Comparison of ENCODE assay signal across 9 cellular contexts in genomic region chr19:55486043-55486970, GRCh38. TPM values are rescaled to one million over a fixed set of nuclear protein-coding genes. Genes with fewer than 3 reads are reported as not detected.
A peak's percentile ranks its signal among the peaks of the same experiment; 100 is the strongest.
DNase-seq lines count a peak whose midpoint lies in the region; ATAC-seq lines count a peak whose summit lies in the region.
"Had no signal": no experiment of that assay in that cellular context is flagged by ENCODE, and none has a peak within 500 bp of the region (broad histone marks: within the 10 kb centered on the region; RNA-seq: fewer than 3 reads in every experiment).

No MANE protein-coding gene starts in this region.

- H3K27me3 Mint-ChIP-seq in central memory CD8-positive, alpha-beta T cell: no peaks in the 10 kb centered on the region

- H3K4me3 ChIP-seq in ACC112 (ENCODE audit: low read depth, low read length): peak overlapping the region; percentile 83
- H3K4me3 ChIP-seq in mucosa of rectum (ENCODE audit: low read length in 2 of 2): no peak overlapping the region

- peaks cover 5% of the 10 kb centered on the region for H3K79me2 ChIP-seq in ACC112 (ENCODE audit: control insufficient read depth, insufficient read depth, low read length, unreplicated experiment)

- H3K9me3 Mint-ChIP-seq in central memory CD8-positive, alpha-beta T cell: no peaks in the 10 kb centered on the region

- H3K9me3 ChIP-seq in mucosa of rectum (ENCODE audit: control insufficient read depth in 2 of 2, low read length in 2 of 2): no peaks in the 10 kb centered on the region

- H3K4me1 Mint-ChIP-seq in central memory CD8-positive, alpha-beta T cell: peaks cover 12% of the 10 kb centered on the region

- peak overlapping the region; percentile 66 for H3K4me3 Mint-ChIP-seq in central memory CD8-positive, alpha-beta T cell

- ATAC-seq in central memory CD8-positive, alpha-beta T cell (replicated peaks; ENCODE audit: extremely low read depth, poor library complexity, severe bottlenecking): no peak
- no peak for ATAC-seq in HG03045 (IDR thresholded peaks at IDR 0.05; ENCODE audit: unreplicated experiment)
- ATAC-seq in HG02981 (IDR thresholded peaks at IDR 0.05; ENCODE audit: unreplicated experiment): no peak

- peak; percentile 12 for DNase-seq in HT-29 (ENCODE audit: low spot score)
- DNase-seq in central memory CD8-positive, alpha-beta T cell (ENCODE audit: low spot score in 2 of 2): no peak
- no peak for DNase-seq in foreskin melanocyte
- DNase-seq in midbrain (lab: John Stamatoyannopoulos, UW): no peak
- DNase-seq: NCI-H1930 had no signal

- H3K27ac Mint-ChIP-seq in central memory CD8-positive, alpha-beta T cell (ENCODE audit: low read depth): peak overlapping the region; percentile 76

- H3K27me3 ChIP-seq in ACC112 (ENCODE audit: insufficient read depth, low read length) (no peaks in the 10 kb centered on the region), mucosa of rectum (ENCODE audit: control insufficient read depth in 2 of 2, insufficient read depth in 2 of 2, low read length in 2 of 2) (peaks cover 0 to 4% of the 10 kb centered on the region in 2 donors)

- H3K9ac ChIP-seq in mucosa of rectum (ENCODE audit: low read depth in 1 of 2, low read length in 2 of 2): no peak overlapping the region

- H3K36me3 ChIP-seq in ACC112 (ENCODE audit: insufficient read depth, low read length) (no peaks in the 10 kb centered on the region), mucosa of rectum (ENCODE audit: control insufficient read depth in 2 of 2, insufficient read depth in 2 of 2, low read length in 2 of 2) (no peaks in the 10 kb centered on the region)

- peaks cover 14% of the 10 kb centered on the region for H3K36me3 Mint-ChIP-seq in central memory CD8-positive, alpha-beta T cell (ENCODE audit: insufficient read depth)

- no peak overlapping the region for H2AFZ ChIP-seq in ACC112 (ENCODE audit: low read length, unreplicated experiment)

- peak overlapping the region; percentile 87 for H3K27ac ChIP-seq in ACC112 (ENCODE audit: low read depth, low read length)
- peak overlapping the region; percentile 48 to 64 for H3K27ac ChIP-seq in mucosa of rectum (ENCODE audit: low read depth in 2 of 2, low read length in 2 of 2)

- peaks cover 28% of the 10 kb centered on the region for H3K4me1 ChIP-seq in ACC112 (ENCODE audit: control insufficient read depth, insufficient read depth, low read length, unreplicated experiment)
- peaks cover 9 to 19% of the 10 kb centered on the region in 2 donors for H3K4me1 ChIP-seq in mucosa of rectum (ENCODE audit: control insufficient read depth in 2 of 2, insufficient read depth in 2 of 2, low read length in 2 of 2)

RNA-seq across cellular contexts. Expression of gene NAT14, which starts 1.3 kb away (rescaled TPM):
- 28.9 and 34.9 TPM in 2 replicates for total RNA-seq in HT-29 (2014; rRNA removed; shearing (Covaris generic))

RNA-seq across cellular contexts. Expression of gene SSC5D, which starts 1.9 kb away (rescaled TPM):
- total RNA-seq in HT-29 (2014; rRNA removed; shearing (Covaris generic)): 0.18 TPM in 1 of 2 replicates, not detected in the other

RNA-seq across cellular contexts. Expression of gene ZNF628, which starts 9.9 kb away (rescaled TPM):
- total RNA-seq in HT-29 (2014; rRNA removed; shearing (Covaris generic)): 29.9 TPM in 2 replicates

RNA-seq across cellular contexts. Expression of gene C19orf85, which starts 21.8 kb away (rescaled TPM):
- 0.41 and 0.83 TPM in 2 replicates for total RNA-seq in HT-29 (2014; rRNA removed; shearing (Covaris generic))

RNA-seq across cellular contexts. Expression of gene ISOC2, which starts 24.9 kb away (rescaled TPM):
- total RNA-seq in HT-29 (2014; rRNA removed; shearing (Covaris generic)): 323 and 339 TPM in 2 replicates
